16 cellular contexts compared by ENCODE assay signal in the genomic region with DNA sequence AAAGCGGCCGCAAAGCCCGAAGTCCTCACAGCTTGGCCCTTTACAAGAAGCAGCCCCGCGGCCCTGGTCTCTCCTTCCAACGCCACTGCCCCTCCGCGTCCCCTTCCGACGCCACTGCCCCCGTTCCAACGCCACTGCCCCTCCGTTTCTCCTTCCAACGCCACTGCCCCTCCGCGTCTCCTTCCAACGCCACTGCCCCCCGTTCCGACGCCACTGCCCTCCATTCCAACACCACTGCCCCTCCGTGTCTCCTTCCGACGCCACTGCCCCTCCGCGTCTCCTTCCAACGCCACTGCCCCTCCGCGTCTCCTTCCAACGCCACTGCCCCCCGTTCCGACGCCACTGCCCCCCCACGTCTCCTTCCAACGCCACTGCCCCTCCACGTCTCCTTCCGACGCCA. TPM values are rescaled to one million over a fixed set of nuclear protein-coding genes. Genes with fewer than 3 reads are reported as not detected.
DNase-seq lines count a peak whose midpoint lies in the region; ATAC-seq lines count a peak whose summit lies in the region.
"Had no signal": no experiment of that assay in that cellular context is flagged by ENCODE, and none has a peak within 500 bp of the region (broad histone marks: within the 10 kb centered on the region; RNA-seq: fewer than 3 reads in every experiment).

No MANE protein-coding gene starts in this region.

- H2BK5ac ChIP-seq in neuronal stem cell (ENCODE audit: low read length) (no peak overlapping the region), mesenchymal stem cell (ENCODE audit: low read depth, low read length, poor library complexity, severe bottlenecking) (no peak overlapping the region)

- H2BK15ac ChIP-seq in neuronal stem cell (ENCODE audit: low read length) (no peak overlapping the region), mesenchymal stem cell (ENCODE audit: low read depth, poor library complexity, severe bottlenecking) (no peak overlapping the region)

- H3K4me3 Mint-ChIP-seq in stimulated activated naive CD8-positive, alpha-beta T cell treated with anti-CD3 and anti-CD28 coated beads, Interleukin-15, amount 100 ng/mL, for 72 hours: peak overlapping the region; percentile 29 to 54
- peak overlapping the region; percentile 49 to 55 for H3K4me3 Mint-ChIP-seq in effector memory CD8-positive, alpha-beta T cell

- H3K36me3 ChIP-seq in neuronal stem cell (replicated peaks in 1 of 2; ENCODE audit: control insufficient read depth in 2 of 2, insufficient read depth in 2 of 2, low read length in 2 of 2) (peaks cover 0 to 4% of the 10 kb centered on the region in 2 donors), mesenchymal stem cell (ENCODE audit: control insufficient read depth in 1 of 2, insufficient read depth in 2 of 2, low read depth in 1 of 2, low read length in 2 of 2) (no peaks in the 10 kb centered on the region)

- peaks cover 0 to 5% of the 10 kb centered on the region in 2 donors for H3K4me1 ChIP-seq in neuronal stem cell (ENCODE audit: control insufficient read depth in 2 of 2, insufficient read depth in 1 of 2, low read depth in 1 of 2, low read length in 2 of 2)
- peaks cover 8% of the 10 kb centered on the region for H3K4me1 ChIP-seq in mesenchymal stem cell (ENCODE audit: control insufficient read depth, insufficient read depth, low read depth, low read length)

- H3K79me1 ChIP-seq in neuronal stem cell (ENCODE audit: low read depth, low read length) (no peaks in the 10 kb centered on the region), mesenchymal stem cell (replicated peaks; ENCODE audit: low read length, poor library complexity, severe bottlenecking) (no peaks in the 10 kb centered on the region)

- H3K4me2 ChIP-seq in neuronal stem cell (ENCODE audit: insufficient read depth, low read length, poor library complexity, severe bottlenecking) (no peak overlapping the region), mesenchymal stem cell (ENCODE audit: low read length, poor library complexity, severe bottlenecking) (no peak overlapping the region)

- H3K9ac ChIP-seq in neuronal stem cell (ENCODE audit: low read depth, low read length, poor library complexity): no peak overlapping the region
- no peak overlapping the region for H3K9ac ChIP-seq in mesenchymal stem cell (ENCODE audit: low read length)

- peak overlapping the region in 1 of 2 donors; percentile 21 for H3K27ac Mint-ChIP-seq in stimulated activated naive CD8-positive, alpha-beta T cell treated with anti-CD3 and anti-CD28 coated beads, Interleukin-15, amount 100 ng/mL, for 72 hours
- H3K27ac Mint-ChIP-seq in effector memory CD8-positive, alpha-beta T cell: peak overlapping the region; percentile 16 to 31

- H3K4me1 Mint-ChIP-seq in stimulated activated naive CD8-positive, alpha-beta T cell treated with anti-CD3 and anti-CD28 coated beads, Interleukin-15, amount 100 ng/mL, for 72 hours: peaks cover 21% of the 10 kb centered on the region
- peaks cover 3 to 7% of the 10 kb centered on the region in 2 donors for H3K4me1 Mint-ChIP-seq in effector memory CD8-positive, alpha-beta T cell (ENCODE audit: low read depth in 2 of 2)

- H2AK5ac ChIP-seq in neuronal stem cell (ENCODE audit: low read depth, low read length): peak overlapping the region; percentile 40
- no peak overlapping the region for H2AK5ac ChIP-seq in mesenchymal stem cell (ENCODE audit: low read length, severe bottlenecking)

- H3K36me3 Mint-ChIP-seq in effector memory CD8-positive, alpha-beta T cell (ENCODE audit: insufficient read depth): peaks cover 3% of the 10 kb centered on the region

- no peaks in the 10 kb centered on the region for H3K27me3 ChIP-seq in neuronal stem cell (ENCODE audit: control insufficient read depth in 3 of 3, insufficient read depth in 3 of 3, low read depth in 1 of 3, low read length in 3 of 3)
- H3K27me3 ChIP-seq in mesenchymal stem cell (ENCODE audit: control insufficient read depth in 1 of 2, insufficient read depth in 1 of 2, low read length in 2 of 2): peaks cover 9 to 44% of the 10 kb centered on the region in 2 experiments

- H2BK12ac ChIP-seq in neuronal stem cell (ENCODE audit: low read length) (no peak overlapping the region), mesenchymal stem cell (ENCODE audit: low read length in 2 of 2) (no peak overlapping the region)

- H3K27ac ChIP-seq in neuronal stem cell (replicated peaks; ENCODE audit: low read length) (no peak overlapping the region), mesenchymal stem cell (ENCODE audit: low read length, poor library complexity, severe bottlenecking) (no peak overlapping the region)

- H3K4me3 ChIP-seq in neuronal stem cell (ENCODE audit: low read length in 2 of 2) (no peak overlapping the region), mesenchymal stem cell (ENCODE audit: insufficient read depth in 1 of 2, low read depth in 1 of 2, low read length in 2 of 2) (no peak overlapping the region)

- H3K18ac ChIP-seq in neuronal stem cell (ENCODE audit: low read length) (peak overlapping the region; percentile 59), mesenchymal stem cell (ENCODE audit: low read depth in 1 of 2, low read length in 2 of 2) (no peak overlapping the region)

- H2BK120ac ChIP-seq in neuronal stem cell (ENCODE audit: low read depth, low read length) (no peak overlapping the region), mesenchymal stem cell (ENCODE audit: low read depth, low read length) (no peak overlapping the region)

- H2AFZ ChIP-seq in neuronal stem cell (ENCODE audit: low read length): no peak overlapping the region
- no peak overlapping the region for H2AFZ ChIP-seq in mesenchymal stem cell (ENCODE audit: low read depth, low read length)

- H4K8ac ChIP-seq in neuronal stem cell (ENCODE audit: low read depth, low read length): peak overlapping the region; percentile 23
- no peak overlapping the region for H4K8ac ChIP-seq in mesenchymal stem cell (ENCODE audit: low read length)

- H3K4ac ChIP-seq in neuronal stem cell (ENCODE audit: low read length) (no peak overlapping the region), mesenchymal stem cell (ENCODE audit: low read depth in 1 of 2, low read length in 2 of 2) (no peak overlapping the region)

- DNase-seq in stimulated activated naive CD8-positive, alpha-beta T cell treated with anti-CD3 and anti-CD28 coated beads, Interleukin-15, amount 100 ng/mL, for 72 hours: no peak
- DNase-seq in stimulated activated naive CD8-positive, alpha-beta T cell treated with anti-CD3 and anti-CD28 coated beads, Interleukin-15, Interleukin-2, amounts not matched to agents 100 U/mL and 50 U/mL, for 24 hours: no peak
- DNase-seq in effector memory CD8-positive, alpha-beta T cell: no peak
- DNase-seq in neuronal stem cell (ENCODE audit: low spot score) (no peak), SIG-M5 treated with dmso at 0.1 percent for 504 hours (lab: John Stamatoyannopoulos, UW; ENCODE audit: unreplicated experiment) (no peak), mesenchymal stem cell (no peak)
- DNase-seq in activated CD8-positive, alpha-beta memory T cell treated with anti-CD3 and anti-CD28 coated beads, Interleukin-2, amount 50 U/mL, for 48 hours: no peak
- DNase-seq: IMR-90; Karpas-422; MM.1S; NCI-H1092 treated with DMSO at 0.1 percent for 48 hours; NCI-H1694; NCI-H2107; NCI-H345; NK-92 treated with Interleukin-12 subunit alpha and Interleukin-12 subunit beta, amount 100 ng/mL, for 24 hours; SHP77 had no signal

- no peak overlapping the region for H3K14ac ChIP-seq in neuronal stem cell (ENCODE audit: low read length)
- no peak overlapping the region for H3K14ac ChIP-seq in mesenchymal stem cell (ENCODE audit: low read length in 2 of 2)

- H3K9me3 Mint-ChIP-seq in stimulated activated naive CD8-positive, alpha-beta T cell treated with anti-CD3 and anti-CD28 coated beads, Interleukin-15, amount 100 ng/mL, for 72 hours: peaks cover 8 to 11% of the 10 kb centered on the region in 2 donors
- H3K9me3 Mint-ChIP-seq in effector memory CD8-positive, alpha-beta T cell: no peaks in the 10 kb centered on the region

- H3K23ac ChIP-seq in neuronal stem cell (ENCODE audit: low read depth, low read length, poor library complexity) (peak overlapping the region; percentile 91), mesenchymal stem cell (ENCODE audit: low read length in 2 of 2) (no peak overlapping the region)

- peaks cover 45% of the 10 kb centered on the region for H3K27me3 Mint-ChIP-seq in stimulated activated naive CD8-positive, alpha-beta T cell treated with anti-CD3 and anti-CD28 coated beads, Interleukin-15, amount 100 ng/mL, for 72 hours
- H3K27me3 Mint-ChIP-seq in effector memory CD8-positive, alpha-beta T cell: peaks cover 14 to 17% of the 10 kb centered on the region in 2 donors

- ATAC-seq in stimulated activated naive CD8-positive, alpha-beta T cell treated with anti-CD3 and anti-CD28 coated beads, Interleukin-15, amount 100 ng/mL, for 72 hours: no peak
- no peak for ATAC-seq in stimulated activated naive CD8-positive, alpha-beta T cell treated with anti-CD3 and anti-CD28 coated beads, Interleukin-15, Interleukin-2, amounts not matched to agents 100 U/mL and 50 U/mL, for 24 hours
- no peak for ATAC-seq in effector memory CD8-positive, alpha-beta T cell (replicated peaks)

- WGBS in neuronal stem cell (ENCODE audit: extremely low coverage in 2 of 2, insufficient read length in 2 of 2, insufficient replicate concordance in 1 of 2), 2 donors: no CpG with 5 or more reads among the region's 37 CpGs
- WGBS in mesenchymal stem cell: 91% methylated on average over 34 of the region's 37 CpGs

- no peaks in the 10 kb centered on the region for H3K9me3 ChIP-seq in neuronal stem cell (replicated peaks in 1 of 2; ENCODE audit: control insufficient read depth in 2 of 2, insufficient read depth in 1 of 2, low read depth in 1 of 2, low read length in 2 of 2)
- H3K9me3 ChIP-seq in mesenchymal stem cell (ENCODE audit: control insufficient read depth, low read length): peaks cover 10% of the 10 kb centered on the region

- no peak overlapping the region for H4K91ac ChIP-seq in neuronal stem cell (ENCODE audit: low read depth, low read length, poor library complexity)
- H4K91ac ChIP-seq in mesenchymal stem cell (ENCODE audit: low read length): no peak overlapping the region

RNA-seq across cellular contexts. Expression of a gene that starts 33.1 kb away (rescaled TPM):
- 6.0 TPM for polyA plus RNA-seq in neuronal stem cell (2013, experiment 1 of 2)
- polyA plus RNA-seq in neuronal stem cell (2013, experiment 2 of 2): 6.1 TPM
- polyA plus RNA-seq in mesenchymal stem cell (2013, experiment 1 of 2): 30.2 TPM
- polyA plus RNA-seq in mesenchymal stem cell (2013, experiment 2 of 2): 30.0 TPM

RNA-seq across cellular contexts. Expression of a gene that starts 53.3 kb away (rescaled TPM):
- not detected for polyA plus RNA-seq in neuronal stem cell (2013, experiment 1 of 2)
- 0.01 TPM for polyA plus RNA-seq in neuronal stem cell (2013, experiment 2 of 2)
- not detected for polyA plus RNA-seq in mesenchymal stem cell (2013, experiment 1 of 2)
- polyA plus RNA-seq in mesenchymal stem cell (2013, experiment 2 of 2): not detected
- polyA plus RNA-seq: IMR-90 had no signal
